9 cellular contexts compared by ENCODE assay signal in the genomic region with DNA sequence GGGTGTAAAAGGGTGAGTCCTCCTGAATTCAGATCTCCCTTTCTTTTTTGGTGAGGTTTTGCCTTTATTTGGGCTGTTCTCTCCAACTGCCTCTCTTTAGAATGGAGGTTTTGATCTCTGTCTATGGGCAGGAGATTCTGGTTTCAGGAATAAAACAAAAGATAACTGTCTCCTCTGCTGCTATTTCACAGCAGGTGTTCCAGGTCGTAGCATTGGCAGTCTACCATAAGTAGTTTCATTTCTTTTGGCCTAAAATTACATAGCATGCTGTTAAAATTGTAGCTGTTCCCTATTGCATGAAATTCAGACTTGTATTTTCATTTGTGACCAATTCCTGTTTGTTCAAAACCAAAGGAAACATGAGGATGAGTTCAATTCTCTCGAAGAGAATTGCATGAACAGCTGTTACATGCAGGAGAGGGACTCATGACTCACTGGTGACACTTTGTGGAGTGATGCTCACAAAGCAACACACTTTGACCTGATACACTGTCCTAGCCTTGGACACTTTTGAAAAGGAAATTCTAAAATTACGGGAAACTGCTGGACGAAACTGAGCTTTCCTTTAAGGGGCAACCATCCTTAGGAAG.
DNase-seq lines count a peak whose midpoint lies in the region; ATAC-seq and TF ChIP-seq lines count a peak whose summit lies in the region.
"Had no signal": no experiment of that assay in that cellular context is flagged by ENCODE, and none has a peak within 500 bp of the region (broad histone marks: within the 10 kb centered on the region; RNA-seq: fewer than 3 reads in every experiment).

No MANE protein-coding gene starts in this region.

- no peak for TF ChIP-seq EP300 in SK-N-SH (IDR thresholded peaks at IDR 0.05; ENCODE audit: borderline replicate concordance in 1 of 2, low read depth in 1 of 2, low read length in 1 of 2)

- H3K4me1 ChIP-seq in SK-N-SH (ENCODE audit: control insufficient read depth in 1 of 2, insufficient read depth in 2 of 2, low read depth in 1 of 2, low read length in 1 of 2): no peaks in the 10 kb centered on the region
- H3K4me1 ChIP-seq: BLaER1 had no signal

- no peaks in the 10 kb centered on the region for H3F3A ChIP-seq in SK-N-SH (replicated peaks; ENCODE audit: insufficient read depth)

- TF ChIP-seq CTCF in SK-N-SH (IDR thresholded peaks at IDR 0.05): peak; percentile 34
- TF ChIP-seq CTCF in astrocyte of the spinal cord (IDR thresholded peaks at IDR 0.05; ENCODE audit: low read depth, low read length): no peak

- no peaks in the 10 kb centered on the region for H3K36me3 ChIP-seq in SK-N-SH (replicated peaks in 1 of 2; ENCODE audit: control insufficient read depth in 1 of 2, insufficient read depth in 2 of 2, low read length in 1 of 2)
- H3K36me3 ChIP-seq: BLaER1 had no signal

- peak; percentile 45 for TF ChIP-seq RAD21 in SK-N-SH (IDR thresholded peaks at IDR 0.05; ENCODE audit: low read length)

- POLR2A ChIA-PET in SK-N-SH (lab: Yijun Ruan, JAX): interaction anchor here (0.6 kb wide), 1 partner anchor 35 kb away, joined by 3 read pairs; no protein-coding TSS in a partner anchor

- H3K27ac ChIP-seq in SK-N-SH (ENCODE audit: low read depth in 2 of 2, low read length in 1 of 2): no peak overlapping the region
- H3K27ac ChIP-seq: BLaER1 had no signal

- in situ Hi-C loops in astrocyte of the spinal cord (cut with HindIII; ENCODE audit: low sequenced_read_pairs): no loop called here

- WGBS in SK-N-SH (ENCODE audit: low lambda C conversion rate): 34% methylated on average over 4 of the region's 4 CpGs

- H3K9me3 ChIP-seq in SK-N-SH: no peaks in the 10 kb centered on the region
- H3K9me3 ChIP-seq: BLaER1 had no signal

- H2AFZ ChIP-seq in SK-N-SH (ENCODE audit: low read depth): no peak overlapping the region

- no peaks in the 10 kb centered on the region for H3K9me2 ChIP-seq in SK-N-SH

- H4K20me1 ChIP-seq in SK-N-SH (ENCODE audit: insufficient read depth): no peaks in the 10 kb centered on the region
- H4K20me1 ChIP-seq: BLaER1 had no signal

- no peak for DNase-seq in SK-N-SH
- peak; percentile 70 for DNase-seq in M059J (ENCODE audit: low read depth)
- peak; percentile 7 for DNase-seq in astrocyte of the spinal cord (ENCODE audit: low read depth, low spot score)
- DNase-seq in occipital lobe (lab: John Stamatoyannopoulos, UW): peak; percentile 2
- DNase-seq in GM19240 (ENCODE audit: insufficient read length, low spot score): no peak

- ATAC-seq in SK-N-SH treated with all-trans-retinoic acid at 6 μM for 48 hours (no peak), HG03159 (IDR thresholded peaks at IDR 0.05; ENCODE audit: unreplicated experiment) (no peak), HG03432 (IDR thresholded peaks at IDR 0.05; ENCODE audit: unreplicated experiment) (no peak)

- H3K4me2 ChIP-seq in SK-N-SH: no peak overlapping the region
- H3K4me2 ChIP-seq: BLaER1 had no signal

- no peak overlapping the region for H3K9ac ChIP-seq in SK-N-SH
- H3K9ac ChIP-seq: BLaER1 had no signal

- H3K4me3 ChIP-seq in SK-N-SH (ENCODE audit: low read depth in 2 of 2, low read length in 1 of 2): no peak overlapping the region
- no peak overlapping the region for H3K4me3 ChIP-seq in astrocyte of the spinal cord (ENCODE audit: low read depth, low read length)
- H3K4me3 ChIP-seq: BLaER1 had no signal

- no peaks in the 10 kb centered on the region for H3K79me2 ChIP-seq in SK-N-SH (ENCODE audit: insufficient read depth)

- peaks cover 6% of the 10 kb centered on the region; the same call in 1 of the 2 replicates for H3K27me3 ChIP-seq in SK-N-SH (ENCODE audit: insufficient read depth)
- H3K27me3 ChIP-seq: BLaER1 had no signal

- CTCF ChIA-PET in SK-N-SH (lab: Yijun Ruan, JAX): interaction anchor here (1.3 kb wide), 1 partner anchor 225 kb away, joined by 6 read pairs; no protein-coding TSS in a partner anchor

TF ChIP-seq in SK-N-SH, 30 proteins besides CTCF, POLR2A, EP300 and RAD21:
- TF ChIP-seq ELF1 (IDR thresholded peaks at IDR 0.05) (no peak), SMC3 (IDR thresholded peaks at IDR 0.05; ENCODE audit: low read depth, low read length) (peak; percentile 16; the same call in 1 of the 2 replicates)

TF ChIP-seq in SK-N-SH treated with all-trans-retinoic acid at 6 μM for 48 hours, 23 proteins besides CTCF, POLR2A, EP300 and RAD21:
- TF ChIP-seq GLIS3 (CRISPR knock-in tag; IDR thresholded peaks at IDR 0.05) (no peak), BACH2 (CRISPR knock-in tag; IDR thresholded peaks at IDR 0.05; ENCODE audit: borderline replicate concordance) (no peak), ZNF8 (CRISPR knock-in tag; IDR thresholded peaks at IDR 0.05) (no peak), ISL1 (CRISPR knock-in tag; IDR thresholded peaks at IDR 0.05) (no peak), ZFP30 (CRISPR knock-in tag; IDR thresholded peaks at IDR 0.05) (no peak), TOX (CRISPR knock-in tag; IDR thresholded peaks at IDR 0.05; ENCODE audit: borderline replicate concordance) (no peak), ARNTL (CRISPR knock-in tag; IDR thresholded peaks at IDR 0.05; ENCODE audit: borderline replicate concordance, low read depth) (no peak), ESRRG (CRISPR knock-in tag; IDR thresholded peaks at IDR 0.05) (no peak), ZNF70 (CRISPR knock-in tag; IDR thresholded peaks at IDR 0.05) (no peak), TCF4 (CRISPR knock-in tag; IDR thresholded peaks at IDR 0.05; ENCODE audit: borderline replicate concordance) (no peak), SNAI2 (CRISPR knock-in tag; IDR thresholded peaks at IDR 0.05) (no peak)
- TF ChIP-seq, protein P1, sequence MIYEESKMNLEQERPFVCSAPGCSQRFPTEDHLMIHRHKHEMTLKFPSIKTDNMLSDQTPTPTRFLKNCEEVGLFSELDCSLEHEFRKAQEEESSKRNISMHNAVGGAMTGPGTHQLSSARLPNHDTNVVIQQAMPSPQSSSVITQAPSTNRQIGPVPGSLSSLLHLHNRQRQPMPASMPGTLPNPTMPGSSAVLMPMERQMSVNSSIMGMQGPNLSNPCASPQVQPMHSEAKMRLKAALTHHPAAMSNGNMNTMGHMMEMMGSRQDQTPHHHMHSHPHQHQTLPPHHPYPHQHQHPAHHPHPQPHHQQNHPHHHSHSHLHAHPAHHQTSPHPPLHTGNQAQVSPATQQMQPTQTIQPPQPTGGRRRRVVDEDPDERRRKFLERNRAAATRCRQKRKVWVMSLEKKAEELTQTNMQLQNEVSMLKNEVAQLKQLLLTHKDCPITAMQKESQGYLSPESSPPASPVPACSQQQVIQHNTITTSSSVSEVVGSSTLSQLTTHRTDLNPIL (CRISPR knock-in tag; IDR thresholded peaks at IDR 0.05; ENCODE audit: low read depth): no peak
- TF ChIP-seq, protein P2, sequence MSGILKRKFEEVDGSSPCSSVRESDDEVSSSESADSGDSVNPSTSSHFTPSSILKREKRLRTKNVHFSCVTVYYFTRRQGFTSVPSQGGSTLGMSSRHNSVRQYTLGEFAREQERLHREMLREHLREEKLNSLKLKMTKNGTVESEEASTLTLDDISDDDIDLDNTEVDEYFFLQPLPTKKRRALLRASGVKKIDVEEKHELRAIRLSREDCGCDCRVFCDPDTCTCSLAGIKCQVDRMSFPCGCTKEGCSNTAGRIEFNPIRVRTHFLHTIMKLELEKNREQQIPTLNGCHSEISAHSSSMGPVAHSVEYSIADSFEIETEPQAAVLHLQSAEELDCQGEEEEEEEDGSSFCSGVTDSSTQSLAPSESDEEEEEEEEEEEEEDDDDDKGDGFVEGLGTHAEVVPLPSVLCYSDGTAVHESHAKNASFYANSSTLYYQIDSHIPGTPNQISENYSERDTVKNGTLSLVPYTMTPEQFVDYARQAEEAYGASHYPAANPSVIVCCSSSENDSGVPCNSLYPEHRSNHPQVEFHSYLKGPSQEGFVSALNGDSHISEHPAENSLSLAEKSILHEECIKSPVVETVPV (CRISPR knock-in tag; IDR thresholded peaks at IDR 0.05): no peak
- TF ChIP-seq, protein P3, sequence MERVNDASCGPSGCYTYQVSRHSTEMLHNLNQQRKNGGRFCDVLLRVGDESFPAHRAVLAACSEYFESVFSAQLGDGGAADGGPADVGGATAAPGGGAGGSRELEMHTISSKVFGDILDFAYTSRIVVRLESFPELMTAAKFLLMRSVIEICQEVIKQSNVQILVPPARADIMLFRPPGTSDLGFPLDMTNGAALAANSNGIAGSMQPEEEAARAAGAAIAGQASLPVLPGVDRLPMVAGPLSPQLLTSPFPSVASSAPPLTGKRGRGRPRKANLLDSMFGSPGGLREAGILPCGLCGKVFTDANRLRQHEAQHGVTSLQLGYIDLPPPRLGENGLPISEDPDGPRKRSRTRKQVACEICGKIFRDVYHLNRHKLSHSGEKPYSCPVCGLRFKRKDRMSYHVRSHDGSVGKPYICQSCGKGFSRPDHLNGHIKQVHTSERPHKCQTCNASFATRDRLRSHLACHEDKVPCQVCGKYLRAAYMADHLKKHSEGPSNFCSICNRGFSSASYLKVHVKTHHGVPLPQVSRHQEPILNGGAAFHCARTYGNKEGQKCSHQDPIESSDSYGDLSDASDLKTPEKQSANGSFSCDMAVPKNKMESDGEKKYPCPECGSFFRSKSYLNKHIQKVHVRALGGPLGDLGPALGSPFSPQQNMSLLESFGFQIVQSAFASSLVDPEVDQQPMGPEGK (CRISPR knock-in tag; IDR thresholded peaks at IDR 0.05; ENCODE audit: borderline replicate concordance): no peak

Comparison
In these comparisons a context has a peak if more than half of its experiments do, and no peak if none do; other contexts are left out.
1. DNase-seq: peak in M059J (single experiment), astrocyte of the spinal cord (single experiment) and occipital lobe (single experiment); none in SK-N-SH (single experiment) and GM19240 (single experiment).